8 cellular contexts compared by ENCODE assay signal in the genomic region with DNA sequence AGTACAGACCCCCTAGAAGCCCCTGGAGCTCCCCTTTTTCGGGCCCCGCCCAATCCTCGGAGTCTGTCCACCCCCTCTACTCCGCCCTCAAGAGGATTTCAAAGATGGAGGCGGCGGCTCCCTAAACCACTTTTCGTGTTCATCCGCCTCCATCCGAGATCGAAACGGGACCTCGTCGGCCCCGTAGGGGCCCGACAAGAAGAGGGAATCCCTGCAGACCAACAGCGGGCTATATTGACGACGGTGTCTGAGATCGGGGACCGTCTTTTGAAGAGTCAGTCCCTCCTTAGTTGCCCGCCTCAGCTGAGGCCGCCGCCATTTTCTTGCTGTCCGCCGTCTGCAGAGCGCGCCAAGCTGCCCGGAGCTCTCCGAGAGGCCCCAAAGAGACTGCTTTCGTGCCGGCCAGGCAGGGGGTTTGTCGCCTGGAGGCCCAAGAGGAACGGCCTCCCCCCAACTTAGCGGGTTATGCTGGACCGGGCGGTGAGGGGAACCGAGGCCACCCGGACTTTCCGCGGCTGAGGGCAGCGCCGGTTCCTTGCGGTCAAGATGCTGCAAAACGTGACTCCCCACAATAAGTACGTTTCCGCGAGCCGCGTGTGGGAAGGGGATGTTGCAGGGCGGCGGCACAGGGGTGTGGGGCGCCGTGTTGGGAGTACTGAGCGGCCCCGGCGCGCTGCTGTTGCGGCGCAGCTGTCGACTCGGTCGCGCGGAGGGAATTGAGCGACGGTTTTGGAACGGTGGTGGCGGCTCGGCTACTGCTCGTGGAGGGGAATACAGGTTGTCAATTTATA. TPM values are rescaled to one million over a fixed set of nuclear protein-coding genes. Genes with fewer than 3 reads are reported as not detected.
DNase-seq lines count a peak whose midpoint lies in the region; ATAC-seq and FAIRE-seq lines count a peak whose summit lies in the region.

No MANE protein-coding gene starts in this region.

- CTCF ChIA-PET in activated CD8-positive, alpha-beta memory T cell treated with anti-CD3 and anti-CD28 coated beads, Interleukin-2, amount 10 ng/mL, durations not matched to agents 7 days and 5 days (lab: Charles Lee) = interaction anchor here (0.7 to 17.8 kb wide), 21 partner anchors 11 to 780 kb away, joined by 3 to 249 read pairs (median 6); partner anchors contain the start of genes GPSM3, HLA-DMA, PSMB9 and TAP1

- no peaks in the 10 kb centered on the region for H3K9me3 ChIP-seq in iPS-15b (ENCODE audit: control insufficient read depth, insufficient read depth, low read length)
- no peaks in the 10 kb centered on the region for H3K9me3 ChIP-seq in small intestine (ENCODE audit: control insufficient read depth, low read depth)

- peak; percentile 0 for ATAC-seq in activated CD8-positive, alpha-beta memory T cell treated with anti-CD3 and anti-CD28 coated beads, Interleukin-2, amount 10 ng/mL, durations not matched to agents 7 days and 5 days
- ATAC-seq in GM18861 (IDR thresholded peaks at IDR 0.05; ENCODE audit: unreplicated experiment) = no peak

- peak overlapping the region; percentile 94 for H3K4me3 Mint-ChIP-seq in activated CD8-positive, alpha-beta memory T cell treated with anti-CD3 and anti-CD28 coated beads, Interleukin-2, amount 10 ng/mL, durations not matched to agents 7 days and 5 days

- 0 to 1% (median 1%) methylated on average over 69 to 70 of the region's 70 CpGs for WGBS in adipose tissue, 3 donors
- WGBS in small intestine, 3 donors = 0 to 1% (median 0%) methylated on average over 70 of the region's 70 CpGs

- peak overlapping the region; percentile 56 for H3K27ac ChIP-seq in adipose tissue (ENCODE audit: low read depth, low read length)
- H3K27ac ChIP-seq in small intestine (ENCODE audit: low read depth in 1 of 2, low read length in 1 of 2) = peak overlapping the region; percentile 77 to 98

- H3K27me3 Mint-ChIP-seq in activated CD8-positive, alpha-beta memory T cell treated with anti-CD3 and anti-CD28 coated beads, Interleukin-2, amount 10 ng/mL, durations not matched to agents 7 days and 5 days = no peaks in the 10 kb centered on the region

- peak overlapping the region; percentile 99 for H3K27ac Mint-ChIP-seq in activated CD8-positive, alpha-beta memory T cell treated with anti-CD3 and anti-CD28 coated beads, Interleukin-2, amount 10 ng/mL, durations not matched to agents 7 days and 5 days

- FAIRE-seq in small intestine (lab: Jason Lieb, UNC) = no peak

- H3K36me3 ChIP-seq in iPS-15b (ENCODE audit: control insufficient read depth, insufficient read depth, low read length) (peaks cover 57% of the 10 kb centered on the region), small intestine (ENCODE audit: control insufficient read depth in 2 of 2, insufficient read depth in 2 of 2, low read length in 2 of 2) (peaks cover 13 to 30% of the 10 kb centered on the region in 2 donors)

- no peaks in the 10 kb centered on the region for H3K9me3 Mint-ChIP-seq in activated CD8-positive, alpha-beta memory T cell treated with anti-CD3 and anti-CD28 coated beads, Interleukin-2, amount 10 ng/mL, durations not matched to agents 7 days and 5 days (ENCODE audit: low read depth)

- DNase-seq in activated CD8-positive, alpha-beta memory T cell treated with anti-CD3 and anti-CD28 coated beads, Interleukin-2, amount 10 ng/mL, durations not matched to agents 7 days and 5 days = peak; percentile 80
- DNase-seq in activated CD8-positive, alpha-beta memory T cell treated with anti-CD3 and anti-CD28 coated beads, Interleukin-2, amount 50 U/mL, for 48 hours = no peak
- DNase-seq in OCI-M1 (lab: John Stamatoyannopoulos, UW) (peak; percentile 77), small intestine (peak; percentile 31), HuH-7 (ENCODE audit: low spot score) (no peak)

- peak overlapping the region; percentile 94 for H3K4me3 ChIP-seq in iPS-15b (ENCODE audit: low read depth, low read length)
- peak overlapping the region; percentile 90 to 97 for H3K4me3 ChIP-seq in small intestine (ENCODE audit: low read depth in 1 of 2, low read length in 2 of 2)

- H3K4me1 ChIP-seq in iPS-15b (ENCODE audit: control insufficient read depth, insufficient read depth, low read length) (peaks cover 2% of the 10 kb centered on the region), small intestine (ENCODE audit: control insufficient read depth in 2 of 2, insufficient read depth in 1 of 2, low read depth in 1 of 2, low read length in 1 of 2) (peaks cover 0 to 5% of the 10 kb centered on the region in 2 donors)

- peak overlapping the region; percentile 97 for H3K9ac ChIP-seq in iPS-15b (ENCODE audit: low read depth, low read length)

- H3K27me3 ChIP-seq in iPS-15b (ENCODE audit: control insufficient read depth, insufficient read depth, low read length) = no peaks in the 10 kb centered on the region
- no peaks in the 10 kb centered on the region for H3K27me3 ChIP-seq in small intestine (ENCODE audit: control insufficient read depth in 2 of 2, insufficient read depth in 2 of 2, low read length in 2 of 2)

- H3K36me3 Mint-ChIP-seq in activated CD8-positive, alpha-beta memory T cell treated with anti-CD3 and anti-CD28 coated beads, Interleukin-2, amount 10 ng/mL, durations not matched to agents 7 days and 5 days = peaks cover 75% of the 10 kb centered on the region

- H3K4me1 Mint-ChIP-seq in activated CD8-positive, alpha-beta memory T cell treated with anti-CD3 and anti-CD28 coated beads, Interleukin-2, amount 10 ng/mL, durations not matched to agents 7 days and 5 days = peaks cover 26% of the 10 kb centered on the region

RNA-seq across cellular contexts. Expression of gene BRD2, which starts 4.2 kb away (rescaled TPM):
- total RNA-seq in activated CD8-positive, alpha-beta memory T cell treated with anti-CD3 and anti-CD28 coated beads, Interleukin-2, amount 10 ng/mL, durations not matched to agents 7 days and 5 days = 100 to 1,000 TPM; 309 to 336 TPM
- 100 to 1,000 TPM in 2 of 3 donors, 10 to 100 TPM in 1; 83.9 to 118 (median 116) TPM for polyA plus RNA-seq in adipose tissue
- 10 to 100 TPM; 76.2 to 95.6 (median 85.7) TPM for polyA plus RNA-seq in small intestine

RNA-seq across cellular contexts. Expression of gene HLA-DMA, which starts 19.7 kb away (rescaled TPM):
- 10 to 100 TPM; 57.9 to 60.9 TPM for total RNA-seq in activated CD8-positive, alpha-beta memory T cell treated with anti-CD3 and anti-CD28 coated beads, Interleukin-2, amount 10 ng/mL, durations not matched to agents 7 days and 5 days
- polyA plus RNA-seq in adipose tissue = 10 to 100 TPM; 14.2 to 70.0 (median 55.4) TPM
- 100 to 1,000 TPM in 1 of 3 donors, 10 to 100 TPM in 2; 60.4 to 111 (median 76.5) TPM for polyA plus RNA-seq in small intestine

RNA-seq across cellular contexts. Expression of gene HLA-DMB, which starts 31.7 kb away (rescaled TPM):
- total RNA-seq in activated CD8-positive, alpha-beta memory T cell treated with anti-CD3 and anti-CD28 coated beads, Interleukin-2, amount 10 ng/mL, durations not matched to agents 7 days and 5 days = 10 to 100 TPM; 22.7 to 31.2 TPM
- polyA plus RNA-seq in adipose tissue (10 to 100 TPM in 2 of 3 donors, 1 to 10 TPM in 1; 4.3 to 19.0 (median 18.8) TPM), small intestine (10 to 100 TPM; 22.8 to 60.5 (median 34.7) TPM)

RNA-seq across cellular contexts. Expression of gene HLA-DOA, which starts 36.8 kb away (rescaled TPM):
- total RNA-seq in activated CD8-positive, alpha-beta memory T cell treated with anti-CD3 and anti-CD28 coated beads, Interleukin-2, amount 10 ng/mL, durations not matched to agents 7 days and 5 days = 10 to 100 TPM; 11.8 to 16.7 TPM
- 1 to 10 TPM; 1.5 to 3.3 (median 1.6) TPM for polyA plus RNA-seq in adipose tissue
- 1 to 10 TPM in 1 of 3 donors, under 1 TPM in 2; 0.22 to 5.9 (median 0.81) TPM for polyA plus RNA-seq in small intestine

Comparison
In these comparisons a context has a peak if more than half of its experiments do, and no peak if none do; other contexts are left out.
1. DNase-seq: peak in activated CD8-positive, alpha-beta memory T cell treated with anti-CD3 and anti-CD28 coated beads, Interleukin-2, amount 10 ng/mL, durations not matched to agents 7 days and 5 days (single experiment), OCI-M1 (single experiment) and small intestine (single experiment); none in activated CD8-positive, alpha-beta memory T cell treated with anti-CD3 and anti-CD28 coated beads, Interleukin-2, amount 50 U/mL, for 48 hours (single experiment) and HuH-7 (single experiment).